19 cellular contexts compared by ENCODE assay signal in genomic region chr4:8311096-8312068, GRCh38. TPM values are rescaled to one million over a fixed set of nuclear protein-coding genes. Genes with fewer than 3 reads are reported as not detected.
DNase-seq lines count a peak whose midpoint lies in the region; ATAC-seq and TF ChIP-seq lines count a peak whose summit lies in the region.
"Had no signal": no experiment of that assay in that cellular context is flagged by ENCODE, and none has a peak within 500 bp of the region (broad histone marks: within the 10 kb centered on the region; RNA-seq: fewer than 3 reads in every experiment).

No MANE protein-coding gene starts in this region.

- H3K9me3 ChIP-seq in right atrium auricular region (peaks cover 0 to 6% of the 10 kb centered on the region in 2 donors), osteoblast (ENCODE audit: low read depth, low read length) (no peaks in the 10 kb centered on the region), aorta (ENCODE audit: control insufficient read depth, low read length) (no peaks in the 10 kb centered on the region)

- no peak overlapping the region for H3K4me3 ChIP-seq in right atrium auricular region
- no peak overlapping the region for H3K4me3 ChIP-seq in dorsolateral prefrontal cortex
- H3K4me3 ChIP-seq in osteoblast (ENCODE audit: insufficient read depth, low read length) = no peak overlapping the region
- no peak overlapping the region for H3K4me3 ChIP-seq in aorta (ENCODE audit: low read length in 2 of 2)
- H3K4me3 ChIP-seq: GM23338 had no signal

- no peaks in the 10 kb centered on the region for H3K27me3 ChIP-seq in right atrium auricular region
- H3K27me3 ChIP-seq in dorsolateral prefrontal cortex = no peaks in the 10 kb centered on the region
- peaks cover 19% of the 10 kb centered on the region for H3K27me3 ChIP-seq in osteoblast (ENCODE audit: insufficient read depth, low read length)
- H3K27me3 ChIP-seq in aorta (ENCODE audit: control insufficient read depth in 1 of 2, insufficient read depth in 2 of 2, low read length in 1 of 2) = no peaks in the 10 kb centered on the region

- H3K36me3 ChIP-seq in right atrium auricular region (no peaks in the 10 kb centered on the region), osteoblast (ENCODE audit: insufficient read depth, low read length) (no peaks in the 10 kb centered on the region), aorta (ENCODE audit: control insufficient read depth in 1 of 2, insufficient read depth in 2 of 2, low read length in 1 of 2) (no peaks in the 10 kb centered on the region)

- intact Hi-C loops in Right ventricle myocardium superior (cut with DNase I) (no loop called here), dorsolateral prefrontal cortex (cut with DNase I) (no loop called here), aorta (cut with DNase I) (no loop called here)

- no peak for ATAC-seq in Right ventricle myocardium superior (ENCODE audit: poor library complexity)
- ATAC-seq in aorta (ENCODE audit: low FRiP score) = no peak
- ATAC-seq in GM18858 (IDR thresholded peaks at IDR 0.05; ENCODE audit: unreplicated experiment) = no peak
- ATAC-seq: GM23338, HCT116, Panc1, Right ventricle myocardium inferior had no signal

- 76 to 81% methylated on average over 13 of the region's 13 CpGs for WGBS in aorta, 2 donors

- no peak overlapping the region for H3K4me2 ChIP-seq in osteoblast (ENCODE audit: insufficient read depth, low read length)
- H3K4me2 ChIP-seq: GM23338 had no signal

- H3K4me1 ChIP-seq in right atrium auricular region (peaks cover 0 to 41% of the 10 kb centered on the region in 2 donors), osteoblast (ENCODE audit: insufficient read depth, low read length) (peaks cover 11% of the 10 kb centered on the region), aorta (ENCODE audit: control insufficient read depth in 1 of 2, insufficient read depth in 2 of 2, low read length in 2 of 2) (no peaks in the 10 kb centered on the region)

- DNase-seq in Right ventricle myocardium superior = peak; percentile 26
- no peak for DNase-seq in right atrium auricular region (ENCODE audit: low spot score)
- peak in 6 of 10 donors; percentile 5 to 18 (median 14) for DNase-seq in dorsolateral prefrontal cortex
- DNase-seq in osteoblast (ENCODE audit: insufficient read length, low spot score, missing footprints) = peak; percentile 64
- peak; percentile 33 to 52 for DNase-seq in aorta
- no peak for DNase-seq in NCI-H2029 (lab: John Stamatoyannopoulos, UW)
- DNase-seq in NCI-H187 (lab: John Stamatoyannopoulos, UW) = no peak
- DNase-seq: COR-L47, DMS153, NCI-H1092, NCI-H146, NCI-H2227 treated with DMSO at 0.1 percent for 48 hours, NCI-H524 had no signal

- H4K20me1 ChIP-seq in osteoblast (ENCODE audit: insufficient read depth, low read length) = no peaks in the 10 kb centered on the region

- no peaks in the 10 kb centered on the region for H3K79me2 ChIP-seq in osteoblast (ENCODE audit: insufficient read depth, low read length)

- TF ChIP-seq CTCF in right atrium auricular region (IDR thresholded peaks at IDR 0.05) (no peak), dorsolateral prefrontal cortex (IDR thresholded peaks at IDR 0.05 in 54 of 56, conservative IDR thresholded peaks at IDR 0.05 in 2 of 56; ENCODE audit: low read depth in 1 of 56, partially characterized antibody in 56 of 56) (no peak), osteoblast (IDR thresholded peaks at IDR 0.05; ENCODE audit: extremely low read depth, low read depth, low read length) (no peak)

- H3K27ac ChIP-seq in right atrium auricular region = no peak overlapping the region
- H3K27ac ChIP-seq in dorsolateral prefrontal cortex = no peak overlapping the region
- H3K27ac ChIP-seq in osteoblast (ENCODE audit: low read depth, low read length) = no peak overlapping the region
- H3K27ac ChIP-seq in aorta (ENCODE audit: low read depth in 1 of 2, low read length in 2 of 2) = no peak overlapping the region

- H2AFZ ChIP-seq in osteoblast (ENCODE audit: low read length) = no peak overlapping the region
- H2AFZ ChIP-seq: GM23338 had no signal

RNA-seq across cellular contexts. Expression of gene HTRA3, which starts 41.8 kb away (rescaled TPM):
- total RNA-seq in Right ventricle myocardium superior (123 TPM), right atrium auricular region (100 to 1,000 TPM in 1 of 2 donors, 10 to 100 TPM in 1; 33.8 to 124 TPM), dorsolateral prefrontal cortex (1 to 10 TPM in 13 of 120 experiments, under 1 TPM in 94, not detected in 13; 0.16 to 3.3 (median 0.52) TPM), osteoblast (4.0 and 11.5 TPM in 2 replicates), aorta (100 to 1,000 TPM in 1 of 2 donors, 10 to 100 TPM in 1; 31.8 to 129 TPM)
- polyA plus RNA-seq in aorta = 1 to 10 TPM; 1.1 to 5.2 TPM
- total RNA-seq: MCF 10A had no signal

Comparison
In these comparisons a context has a peak if more than half of its experiments do, and no peak if none do; other contexts are left out.
1. DNase-seq: peak in Right ventricle myocardium superior (single experiment), dorsolateral prefrontal cortex (6 of 10), osteoblast (single experiment) and aorta (2 of 2); none in right atrium auricular region (single experiment), NCI-H2029 (single experiment) and NCI-H187 (0 of 2).